ENCODE assay signal across 21 cellular contexts in genomic region chr12:31226639-31227038, GRCh38.
DNase-seq lines count a peak whose midpoint lies in the region; TF ChIP-seq lines count a peak whose summit lies in the region.
"Had no signal": no experiment of that assay in that cellular context is flagged by ENCODE, and none has a peak within 500 bp of the region (broad histone marks: within the 10 kb centered on the region; RNA-seq: fewer than 3 reads in every experiment).

No MANE protein-coding gene starts in this region.

- H3K9ac ChIP-seq in subcutaneous abdominal adipose tissue (ENCODE audit: low read length in 5 of 5), result peak overlapping the region in 1 of 5 donors; percentile 14

- no peak for TF ChIP-seq CTCF in RWPE1 (conservative IDR thresholded peaks at IDR 0.05; ENCODE audit: low read depth)

- peak; percentile 20 for DNase-seq in NCI-H82 (lab: John Stamatoyannopoulos, UW)
- no peak for DNase-seq in NCI-H82 treated with DMSO at 0.1 percent for 48 hours (lab: John Stamatoyannopoulos, UW; ENCODE audit: unreplicated experiment)
- DNase-seq in SHP77 treated with DMSO at 0.1 percent for 48 hours (lab: John Stamatoyannopoulos, UW), result peak; percentile 84
- peak; percentile 34 for DNase-seq in midbrain (lab: John Stamatoyannopoulos, UW)
- DNase-seq in NCI-H1105 (lab: John Stamatoyannopoulos, UW), result no peak
- DNase-seq in RWPE1 (ENCODE audit: low spot score), result no peak
- DNase-seq in iPS-NIHi11 (ENCODE audit: low spot score), result no peak
- DNase-seq: 8988T; activated CD4-positive, CD25-positive, alpha-beta regulatory T cell; activated naive CD4-positive, alpha-beta T cell treated with anti-CD3 and anti-CD28 coated beads for 36 hours; activated T-cell treated with anti-CD3 and anti-CD28 coated beads, Interleukin-2, amount 50 U/mL, for 1 hour; KBM-7; NCI-H226; stimulated activated CD4-positive, alpha-beta T cell treated with anti-CD3 and anti-CD28 coated beads, Interleukin-1b, Interleukin-23, amount 100 ng/mL, for 48 hours; stimulated activated naive CD4-positive, alpha-beta T cell; T-helper 9 cell had no signal

- H3K36me3 ChIP-seq in subcutaneous abdominal adipose tissue (ENCODE audit: control insufficient read depth in 5 of 5, insufficient read depth in 5 of 5, low read length in 5 of 5), result no peaks in the 10 kb centered on the region
- H3K36me3 ChIP-seq: tibial nerve had no signal

- no peaks in the 10 kb centered on the region for H3K9me3 ChIP-seq in subcutaneous abdominal adipose tissue (ENCODE audit: control insufficient read depth in 5 of 5, low read length in 5 of 5)
- H3K9me3 ChIP-seq: tibial nerve had no signal

- peaks cover 0 to 47% (median 33%) of the 10 kb centered on the region in 5 donors for H3K4me1 ChIP-seq in subcutaneous abdominal adipose tissue (ENCODE audit: control insufficient read depth in 5 of 5, insufficient read depth in 5 of 5, low read length in 5 of 5)
- H3K4me1 ChIP-seq: tibial nerve had no signal

- CTCF ChIA-PET in RWPE1 (lab: Yijun Ruan, JAX), result no interaction called here

- POLR2A ChIA-PET in RWPE1 (lab: Yijun Ruan, JAX; ENCODE audit: low non-redundant PET), result no interaction called here

- no peak overlapping the region for H3K4me3 ChIP-seq in subcutaneous abdominal adipose tissue (ENCODE audit: low read depth in 1 of 5, low read length in 5 of 5)
- H3K4me3 ChIP-seq: coronary artery, SK-N-MC, skin epidermis, tibial nerve had no signal

- peak overlapping the region; percentile 74 for H3K27ac ChIP-seq in subcutaneous abdominal adipose tissue (ENCODE audit: low read depth, low read length)
- no peak overlapping the region for H3K27ac ChIP-seq in RWPE1
- H3K27ac ChIP-seq: coronary artery, SK-N-MC, tibial nerve had no signal

- no peaks in the 10 kb centered on the region for H3K27me3 ChIP-seq in subcutaneous abdominal adipose tissue (ENCODE audit: control insufficient read depth in 5 of 5, insufficient read depth in 4 of 5, low read length in 5 of 5)
- H3K27me3 ChIP-seq: tibial nerve had no signal

Comparison
In these comparisons a context has a peak if more than half of its experiments do, and no peak if none do; other contexts are left out.
1. DNase-seq: peak in NCI-H82 (single experiment), SHP77 treated with DMSO at 0.1 percent for 48 hours (single experiment) and midbrain (single experiment); none in NCI-H82 treated with DMSO at 0.1 percent for 48 hours (single experiment), NCI-H1105 (single experiment), RWPE1 (single experiment) and iPS-NIHi11 (single experiment).